Comparison of ENCODE assay signal across 13 cellular contexts in the genomic region with DNA sequence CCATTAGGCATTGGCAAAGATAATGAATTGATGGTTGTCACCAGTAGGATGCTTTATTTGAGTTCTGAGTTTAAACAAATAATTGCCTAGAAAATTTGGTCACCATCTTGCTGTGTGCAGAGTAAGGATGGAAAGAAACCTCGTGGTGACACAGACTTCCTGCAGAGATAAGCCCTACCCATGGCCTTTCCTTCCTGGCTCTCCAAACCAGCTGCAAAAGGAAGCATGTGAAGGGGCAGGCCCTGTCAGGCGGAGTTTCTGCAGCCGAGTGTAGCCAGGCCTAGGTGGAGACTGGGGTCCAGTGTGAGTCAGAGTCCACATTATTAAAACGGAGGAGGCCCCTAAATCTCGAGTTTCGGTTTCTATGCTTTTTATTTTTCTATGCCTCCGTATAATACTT.
A peak's percentile ranks its signal among the peaks of the same experiment; 100 is the strongest.
DNase-seq lines count a peak whose midpoint lies in the region; ATAC-seq and TF ChIP-seq lines count a peak whose summit lies in the region.
"Had no signal": no experiment of that assay in that cellular context is flagged by ENCODE, and none has a peak within 500 bp of the region (broad histone marks: within the 10 kb centered on the region; RNA-seq: fewer than 3 reads in every experiment).

No MANE protein-coding gene starts in this region.

- ATAC-seq in GM18498 (IDR thresholded peaks at IDR 0.05; ENCODE audit: unreplicated experiment): no peak

- TF ChIP-seq CTCF in thyroid gland (IDR thresholded peaks at IDR 0.05): no peak

- peaks cover 59% of the 10 kb centered on the region for H3K36me3 Mint-ChIP-seq in activated naive CD8-positive, alpha-beta T cell treated with anti-CD3 and anti-CD28 coated beads for 36 hours
- H3K36me3 Mint-ChIP-seq in immature natural killer cell: peaks cover 19 to 39% (median 34%) of the 10 kb centered on the region in 3 donors

- H3K9me3 ChIP-seq in thyroid gland: no peaks in the 10 kb centered on the region

- DNase-seq in stimulated activated CD4-positive, alpha-beta T cell treated with anti-CD3 and anti-CD28 coated beads, Interleukin-4, amount 100 ng/mL, for 24 hours: peak; percentile 11
- no peak for DNase-seq in stimulated activated CD4-positive, alpha-beta T cell treated with anti-CD3 and anti-CD28 coated beads, Interleukin-12 subunit alpha, Interleukin-12 subunit beta, amount 100 ng/mL, for 4 hours
- no peak for DNase-seq in activated naive CD8-positive, alpha-beta T cell treated with anti-CD3 and anti-CD28 coated beads for 36 hours
- DNase-seq in immature natural killer cell (no peak), ureter (ENCODE audit: low spot score) (peak; percentile 49), amniotic stem cell (lab: John Stamatoyannopoulos, UW) (no peak), thyroid gland (no peak)
- DNase-seq: activated CD4-positive, alpha-beta T cell treated with anti-CD3 and anti-CD28 coated beads for 48 hours; hippocampal formation; NCI-H1092 treated with DMSO at 0.1 percent for 48 hours; NCI-H526 had no signal

- no peaks in the 10 kb centered on the region for H3K9me3 Mint-ChIP-seq in activated naive CD8-positive, alpha-beta T cell treated with anti-CD3 and anti-CD28 coated beads for 36 hours
- no peaks in the 10 kb centered on the region for H3K9me3 Mint-ChIP-seq in immature natural killer cell

- no peak overlapping the region for H3K4me3 ChIP-seq in thyroid gland (replicated peaks in 1 of 3)
- H3K4me3 ChIP-seq: smooth muscle cell had no signal

- peaks cover 0 to 15% of the 10 kb centered on the region in 2 donors for H3K4me1 ChIP-seq in thyroid gland

- H3K27me3 Mint-ChIP-seq in activated naive CD8-positive, alpha-beta T cell treated with anti-CD3 and anti-CD28 coated beads for 36 hours: no peaks in the 10 kb centered on the region
- H3K27me3 Mint-ChIP-seq in immature natural killer cell (ENCODE audit: low read depth in 3 of 3): peaks cover 0 to 8% (median 4%) of the 10 kb centered on the region in 3 donors

- peak overlapping the region in 1 of 3 donors; percentile 27 for H3K27ac ChIP-seq in thyroid gland

- intact Hi-C loops in thyroid gland (cut with DNase I): no loop called here

- no peak overlapping the region for H3K4me3 Mint-ChIP-seq in activated naive CD8-positive, alpha-beta T cell treated with anti-CD3 and anti-CD28 coated beads for 36 hours
- peak overlapping the region in 2 of 5 donors; percentile 13 to 26 for H3K4me3 Mint-ChIP-seq in immature natural killer cell

- H3K27ac Mint-ChIP-seq in activated naive CD8-positive, alpha-beta T cell treated with anti-CD3 and anti-CD28 coated beads for 36 hours: peak overlapping the region; percentile 72
- peak overlapping the region in 5 of 6 donors; percentile 19 to 67 (median 46) for H3K27ac Mint-ChIP-seq in immature natural killer cell

- no peaks in the 10 kb centered on the region for H3K27me3 ChIP-seq in thyroid gland

- H3K4me1 Mint-ChIP-seq in activated naive CD8-positive, alpha-beta T cell treated with anti-CD3 and anti-CD28 coated beads for 36 hours: peaks cover 34% of the 10 kb centered on the region
- peaks cover 56 to 68% of the 10 kb centered on the region in 2 donors for H3K4me1 Mint-ChIP-seq in immature natural killer cell

- peaks cover 11 to 15% of the 10 kb centered on the region in 2 donors for H3K36me3 ChIP-seq in thyroid gland

- 68 to 73% methylated on average over 7 of the region's 7 CpGs for WGBS in thyroid gland, 2 donors

- TF ChIP-seq POLR2A in thyroid gland (IDR thresholded peaks at IDR 0.05): no peak

Comparison
In these comparisons a context has a peak if more than half of its experiments do, and no peak if none do; other contexts are left out.
1. DNase-seq: peak in stimulated activated CD4-positive, alpha-beta T cell treated with anti-CD3 and anti-CD28 coated beads, Interleukin-4, amount 100 ng/mL, for 24 hours (single experiment) and ureter (single experiment); none in stimulated activated CD4-positive, alpha-beta T cell treated with anti-CD3 and anti-CD28 coated beads, Interleukin-12 subunit alpha, Interleukin-12 subunit beta, amount 100 ng/mL, for 4 hours (single experiment), activated naive CD8-positive, alpha-beta T cell treated with anti-CD3 and anti-CD28 coated beads for 36 hours (single experiment), immature natural killer cell (0 of 3), amniotic stem cell (single experiment) and thyroid gland (0 of 2).